In genomic region chr1:30995990-30996612, GRCh38 we compare ENCODE assay signal across 17 cellular contexts.
DNase-seq lines count a peak whose midpoint lies in the region; ATAC-seq and TF ChIP-seq lines count a peak whose summit lies in the region.
"Had no signal": no experiment of that assay in that cellular context is flagged by ENCODE, and none has a peak within 500 bp of the region (broad histone marks: within the 10 kb centered on the region; RNA-seq: fewer than 3 reads in every experiment).

No MANE protein-coding gene starts in this region.

- H3K36me3 Mint-ChIP-seq in activated naive CD4-positive, alpha-beta T cell treated with anti-CD3 and anti-CD28 coated beads, Interleukin-2, amount 50 U/mL, for 24 hours: peaks cover 33% of the 10 kb centered on the region
- H3K36me3 Mint-ChIP-seq in WTC11: peaks cover 27% of the 10 kb centered on the region

- ATAC-seq in WTC11: no peak
- ATAC-seq in right cardiac atrium: no peak

- intact Hi-C loops in right cardiac atrium (cut with DNase I): no loop called here

- no peaks in the 10 kb centered on the region for H3K27me3 Mint-ChIP-seq in activated naive CD4-positive, alpha-beta T cell treated with anti-CD3 and anti-CD28 coated beads, Interleukin-2, amount 50 U/mL, for 24 hours
- no peaks in the 10 kb centered on the region for H3K27me3 Mint-ChIP-seq in WTC11 (ENCODE audit: low read depth)

- H2AFZ ChIP-seq in GM23248: no peak overlapping the region
- H2AFZ ChIP-seq: PC-9 had no signal

- no peak for TF ChIP-seq CTCF in WTC11 (IDR thresholded peaks at IDR 0.05)

- in situ Hi-C loops in GM23248 (cut with MboI): no loop called here

- POLR2A ChIA-PET in WTC11 (lab: Charles Lee): no interaction called here

- peaks cover 4% of the 10 kb centered on the region; the same call in 1 of the 2 replicates for H3F3A ChIP-seq in GM23248 (ENCODE audit: insufficient read depth)

- no peak for DNase-seq in activated naive CD4-positive, alpha-beta T cell (lab: John Stamatoyannopoulos, UW)
- DNase-seq in WTC11 (ENCODE audit: low spot score): no peak
- no peak for DNase-seq in right cardiac atrium
- DNase-seq in GM23248: no peak
- DNase-seq in medulla oblongata (ENCODE audit: extremely low spot score): no peak
- no peak for DNase-seq in activated effector memory CD4-positive, alpha-beta T cell treated with Interleukin-2 at 50 U/mL for 16 hours
- DNase-seq: 8988T; Caco-2; H7; MV-4-11; NCI-H1417 treated with DMSO at 0.1 percent for 48 hours; NCI-H2081; NCI-H526; NK-92 treated with Interleukin-12 subunit alpha and Interleukin-12 subunit beta, amount 100 ng/mL, for 24 hours; PC-9 had no signal

- peak overlapping the region; percentile 64 for H3K27ac Mint-ChIP-seq in activated naive CD4-positive, alpha-beta T cell treated with anti-CD3 and anti-CD28 coated beads, Interleukin-2, amount 50 U/mL, for 24 hours
- peak overlapping the region; percentile 37; the same call in 1 of the 2 replicates for H3K27ac Mint-ChIP-seq in WTC11

- H3K9ac ChIP-seq in skeletal muscle tissue (ENCODE audit: low read depth in 1 of 3, low read length in 3 of 3) (no peak overlapping the region), GM23248 (no peak overlapping the region)

- H3K9me3 Mint-ChIP-seq in activated naive CD4-positive, alpha-beta T cell treated with anti-CD3 and anti-CD28 coated beads, Interleukin-2, amount 50 U/mL, for 24 hours: no peaks in the 10 kb centered on the region
- no peaks in the 10 kb centered on the region for H3K9me3 Mint-ChIP-seq in WTC11

- peaks cover 0 to 10% (median 0%) of the 10 kb centered on the region in 3 donors for H3K36me3 ChIP-seq in skeletal muscle tissue (ENCODE audit: control insufficient read depth in 3 of 3, insufficient read depth in 3 of 3, low read length in 3 of 3)
- H3K36me3 ChIP-seq in GM23248 (ENCODE audit: low read depth): peaks cover 11% of the 10 kb centered on the region

- H3K4me3 Mint-ChIP-seq in activated naive CD4-positive, alpha-beta T cell treated with anti-CD3 and anti-CD28 coated beads, Interleukin-2, amount 50 U/mL, for 24 hours: no peak overlapping the region
- no peak overlapping the region for H3K4me3 Mint-ChIP-seq in WTC11

- H3K4me1 ChIP-seq in right cardiac atrium (ENCODE audit: control insufficient read depth, insufficient read depth, low read length) (peaks cover 5% of the 10 kb centered on the region), skeletal muscle tissue (ENCODE audit: control insufficient read depth in 3 of 3, insufficient read depth in 3 of 3, low read length in 3 of 3) (peaks cover 9 to 26% (median 13%) of the 10 kb centered on the region in 3 donors), GM23248 (ENCODE audit: insufficient read depth) (peaks cover under 1% of the 10 kb centered on the region; the same call in 1 of the 2 replicates)

- H3K27me3 ChIP-seq in right cardiac atrium (ENCODE audit: control insufficient read depth, insufficient read depth) (no peaks in the 10 kb centered on the region), skeletal muscle tissue (ENCODE audit: control insufficient read depth in 3 of 3, insufficient read depth in 3 of 3, low read length in 3 of 3) (no peaks in the 10 kb centered on the region), GM23248 (replicated peaks; ENCODE audit: insufficient read depth) (no peaks in the 10 kb centered on the region)

- H3K9me2 ChIP-seq in GM23248 (ENCODE audit: insufficient read depth): no peaks in the 10 kb centered on the region

- WGBS in right cardiac atrium: 49% methylated on average over 3 of the region's 3 CpGs
- 73 to 83% methylated on average over 3 of the region's 3 CpGs for WGBS in GM23248 (ENCODE audit: low coverage in 1 of 2, low lambda C conversion rate in 2 of 2, missing lambda C conversion rate in 2 of 2), 2 experiments

- H3K9me3 ChIP-seq in right cardiac atrium (ENCODE audit: control insufficient read depth, low read length) (no peaks in the 10 kb centered on the region), skeletal muscle tissue (ENCODE audit: control insufficient read depth in 3 of 3, low read length in 3 of 3) (no peaks in the 10 kb centered on the region), GM23248 (ENCODE audit: low read depth) (no peaks in the 10 kb centered on the region)
- H3K9me3 ChIP-seq: Caco-2 had no signal

- H3K27ac ChIP-seq in right cardiac atrium (ENCODE audit: low read length) (peak overlapping the region; percentile 15), skeletal muscle tissue (ENCODE audit: low read depth, low read length) (peak overlapping the region; percentile 12), GM23248 (no peak overlapping the region)
- H3K27ac ChIP-seq: PC-9 had no signal

- peaks cover 100% of the 10 kb centered on the region for H3K79me2 ChIP-seq in GM23248 (ENCODE audit: insufficient read depth)

- CTCF ChIA-PET in WTC11 (lab: Charles Lee): no interaction called here

- peaks cover 77% of the 10 kb centered on the region for H3K4me1 Mint-ChIP-seq in activated naive CD4-positive, alpha-beta T cell treated with anti-CD3 and anti-CD28 coated beads, Interleukin-2, amount 50 U/mL, for 24 hours
- H3K4me1 Mint-ChIP-seq in WTC11: peaks cover 40% of the 10 kb centered on the region

- H3K4me2 ChIP-seq in GM23248 (ENCODE audit: unreplicated experiment): no peak overlapping the region
- H3K4me2 ChIP-seq: PC-9 had no signal

- H3K4me3 ChIP-seq in right cardiac atrium (ENCODE audit: low read length) (no peak overlapping the region), skeletal muscle tissue (ENCODE audit: low read length in 3 of 3) (no peak overlapping the region), GM23248 (no peak overlapping the region)
- H3K4me3 ChIP-seq: PC-9 had no signal

- peaks cover 12% of the 10 kb centered on the region for H4K20me1 ChIP-seq in GM23248 (ENCODE audit: insufficient read depth)

TF ChIP-seq in WTC11, 78 proteins besides CTCF, POLR2A, EP300 and RAD21 (continues in another document):
- TF ChIP-seq ZNF138 (CRISPR knock-in tag; conservative IDR thresholded peaks at IDR 0.05) (no peak), FOXK1 (CRISPR knock-in tag; IDR thresholded peaks at IDR 0.05) (no peak), TEAD1 (CRISPR knock-in tag; IDR thresholded peaks at IDR 0.05) (no peak), ZNF281 (CRISPR knock-in tag; IDR thresholded peaks at IDR 0.05) (no peak), GTF2I (CRISPR knock-in tag; conservative IDR thresholded peaks at IDR 0.05) (no peak), AFF4 (CRISPR knock-in tag; IDR thresholded peaks at IDR 0.05; ENCODE audit: borderline replicate concordance) (no peak), ZNF423 (CRISPR knock-in tag; IDR thresholded peaks at IDR 0.05) (no peak), SMAD4 (CRISPR knock-in tag; IDR thresholded peaks at IDR 0.05) (no peak), ESRRA (CRISPR knock-in tag; IDR thresholded peaks at IDR 0.05; ENCODE audit: borderline replicate concordance) (no peak)
